In genomic region chr5:67119010-67119409, GRCh38 we compare ENCODE assay signal across 19 cellular contexts.
A peak's percentile ranks its signal among the peaks of the same experiment; 100 is the strongest.
DNase-seq lines count a peak whose midpoint lies in the region; ATAC-seq and TF ChIP-seq lines count a peak whose summit lies in the region.
"Had no signal": no experiment of that assay in that cellular context is flagged by ENCODE, and none has a peak within 500 bp of the region (broad histone marks: within the 10 kb centered on the region; RNA-seq: fewer than 3 reads in every experiment).

No MANE protein-coding gene starts in this region.

- POLR2A ChIA-PET in Caco-2 (lab: Charles Lee), result no interaction called here

- no peak for DNase-seq in Caco-2
- DNase-seq in OCI-M1 (lab: John Stamatoyannopoulos, UW), result peak; percentile 36
- no peak for DNase-seq in endodermal cell
- no peak for DNase-seq in stimulated activated CD4-positive, alpha-beta T cell treated with anti-CD3 and anti-CD28 coated beads, Interleukin-12 subunit alpha, Interleukin-12 subunit beta, amount 100 ng/mL, for 4 hours
- no peak for DNase-seq in adrenal gland
- DNase-seq in chondrocyte (ENCODE audit: low spot score), result no peak
- DNase-seq: CD4-positive, CD25-positive, alpha-beta regulatory T cell; CD8-positive, alpha-beta T cell; DMS53; DMS79 treated with DMSO at 0.1 percent for 48 hours; GF-D8; GM23248; H7 had no signal

- ATAC-seq in HG03175 (IDR thresholded peaks at IDR 0.05; ENCODE audit: unreplicated experiment), result no peak
- ATAC-seq: CD8-positive, alpha-beta T cell; HCT116 had no signal

- H3K4me1 ChIP-seq in Caco-2 (no peaks in the 10 kb centered on the region), endodermal cell (ENCODE audit: control insufficient read depth, insufficient read depth, low read length) (peaks cover 8% of the 10 kb centered on the region), mesodermal cell (ENCODE audit: control insufficient read depth, insufficient read depth, low read length, poor library complexity, severe bottlenecking) (no peaks in the 10 kb centered on the region), adrenal gland (replicated peaks in 1 of 2) (peaks cover 0 to 12% of the 10 kb centered on the region in 2 donors)

- H3K9me3 ChIP-seq in Caco-2, result no peaks in the 10 kb centered on the region
- H3K9me3 ChIP-seq in endodermal cell (ENCODE audit: control insufficient read depth, low read length), result no peaks in the 10 kb centered on the region
- H3K9me3 ChIP-seq in mesodermal cell (ENCODE audit: control insufficient read depth, low read length), result no peaks in the 10 kb centered on the region
- H3K9me3 ChIP-seq in adrenal gland (replicated peaks in 1 of 3), result no peaks in the 10 kb centered on the region
- H3K9me3 ChIP-seq: BLaER1 had no signal

- H3K27ac Mint-ChIP-seq in Caco-2 (ENCODE audit: unreplicated experiment) (peak overlapping the region; percentile 42), endodermal cell (peak overlapping the region; percentile 27), chondrocyte (ENCODE audit: unreplicated experiment) (no peak overlapping the region)
- H3K27ac Mint-ChIP-seq: B cell; CD4-positive, CD25-positive, alpha-beta regulatory T cell; CD8-positive, alpha-beta T cell had no signal

- H3K27ac ChIP-seq in endodermal cell (ENCODE audit: low read depth, low read length) (no peak overlapping the region), mesodermal cell (ENCODE audit: low read depth, low read length, severe bottlenecking) (peak overlapping the region; percentile 57), adrenal gland (no peak overlapping the region)
- H3K27ac ChIP-seq: BLaER1, C4-2B, GM23248 had no signal

- TF ChIP-seq CTCF in Caco-2 (IDR thresholded peaks at IDR 0.05; ENCODE audit: insufficient read depth in 1 of 2, low read depth in 1 of 2, low read length in 1 of 2, severe bottlenecking in 1 of 2, unreplicated experiment in 1 of 2), result no peak
- no peak for TF ChIP-seq CTCF in endodermal cell (conservative IDR thresholded peaks at IDR 0.05)
- no peak for TF ChIP-seq CTCF in adrenal gland (IDR thresholded peaks at IDR 0.05)
- no peak for TF ChIP-seq CTCF in chondrocyte (IDR thresholded peaks at IDR 0.05)

- intact Hi-C loops in Caco-2 (cut with micrococcal nuclease; ENCODE audit: unreplicated experiment), result no loop called here
- intact Hi-C loops in adrenal gland (cut with DNase I), result no loop called here

- no peak overlapping the region for H3K4me3 ChIP-seq in Caco-2 (ENCODE audit: low read depth, low read length)
- H3K4me3 ChIP-seq in endodermal cell (ENCODE audit: low read length), result no peak overlapping the region
- H3K4me3 ChIP-seq in mesodermal cell (ENCODE audit: extremely low read depth, insufficient read depth, low read length, poor library complexity, severe bottlenecking), result no peak overlapping the region
- H3K4me3 ChIP-seq in adrenal gland, result no peak overlapping the region
- H3K4me3 ChIP-seq: BLaER1, GM23248 had no signal

- H3K27me3 ChIP-seq in Caco-2 (replicated peaks; ENCODE audit: control insufficient read depth, insufficient read depth, low read length) (no peaks in the 10 kb centered on the region), endodermal cell (ENCODE audit: control insufficient read depth, insufficient read depth, low read length, poor library complexity, severe bottlenecking) (peaks cover 39% of the 10 kb centered on the region), adrenal gland (no peaks in the 10 kb centered on the region)
- H3K27me3 ChIP-seq: BLaER1 had no signal

- WGBS in endodermal cell (ENCODE audit: insufficient coverage in 1 of 2, insufficient read length in 1 of 2), 2 experiments, result 92% methylated on average over 1 of the region's 1 CpG; no CpG with 5 or more reads in 1 of the 2 experiments
- WGBS in mesodermal cell (ENCODE audit: insufficient coverage in 2 of 2), 2 experiments, result 100% methylated on average over 1 of the region's 1 CpG; no CpG with 5 or more reads in 1 of the 2 experiments
- 88 to 100% (median 97%) methylated on average over 1 of the region's 1 CpG for WGBS in adrenal gland, 4 donors

- no peak for TF ChIP-seq POLR2A in adrenal gland (IDR thresholded peaks at IDR 0.05)

- H3K4me1 Mint-ChIP-seq in Caco-2 (ENCODE audit: low read depth, unreplicated experiment) (peaks cover 5% of the 10 kb centered on the region), endodermal cell (peaks cover 16% of the 10 kb centered on the region), chondrocyte (ENCODE audit: low read depth) (no peaks in the 10 kb centered on the region)
- H3K4me1 Mint-ChIP-seq: B cell had no signal

- no peaks in the 10 kb centered on the region for H3K36me3 ChIP-seq in Caco-2 (ENCODE audit: control insufficient read depth, insufficient read depth, low read length)
- no peaks in the 10 kb centered on the region for H3K36me3 ChIP-seq in endodermal cell (ENCODE audit: control insufficient read depth, insufficient read depth, low read length)
- peaks cover 48% of the 10 kb centered on the region for H3K36me3 ChIP-seq in mesodermal cell (ENCODE audit: control insufficient read depth, insufficient read depth, low read length)
- H3K36me3 ChIP-seq in adrenal gland (replicated peaks in 1 of 2), result no peaks in the 10 kb centered on the region

- H3K36me3 Mint-ChIP-seq in Caco-2 (ENCODE audit: insufficient read depth, unreplicated experiment) (peaks cover 36% of the 10 kb centered on the region), endodermal cell (ENCODE audit: low read depth) (peaks cover 3% of the 10 kb centered on the region), chondrocyte (ENCODE audit: low read depth) (peaks cover 9% of the 10 kb centered on the region)

- H3K27me3 Mint-ChIP-seq in Caco-2 (ENCODE audit: insufficient read depth, unreplicated experiment) (no peaks in the 10 kb centered on the region), endodermal cell (ENCODE audit: insufficient read depth) (peaks cover 11% of the 10 kb centered on the region), chondrocyte (ENCODE audit: low read depth) (no peaks in the 10 kb centered on the region)
- H3K27me3 Mint-ChIP-seq: B cell; CD4-positive, CD25-positive, alpha-beta regulatory T cell had no signal

- no peak overlapping the region for H3K9ac ChIP-seq in endodermal cell (ENCODE audit: extremely low read depth, low read length, poor library complexity, severe bottlenecking)
- H3K9ac ChIP-seq: BLaER1, GM23248 had no signal

- H3K4me3 Mint-ChIP-seq in Caco-2 (ENCODE audit: unreplicated experiment), result no peak overlapping the region
- H3K4me3 Mint-ChIP-seq in endodermal cell, result no peak overlapping the region
- H3K4me3 Mint-ChIP-seq in chondrocyte (ENCODE audit: unreplicated experiment), result no peak overlapping the region
- H3K4me3 Mint-ChIP-seq: B cell; CD4-positive, CD25-positive, alpha-beta regulatory T cell; CD8-positive, alpha-beta T cell had no signal

- CTCF ChIA-PET in Caco-2 (lab: Charles Lee), result interaction anchor here (0.6 kb wide), 1 partner anchor 254 kb away, joined by 3 read pairs; no protein-coding TSS in a partner anchor

- no TSS peak for BruUV-seq in Caco-2 (replicated peaks; lab: Mats Ljungman, UMichigan)

- H3K9me3 Mint-ChIP-seq in Caco-2 (ENCODE audit: unreplicated experiment), result no peaks in the 10 kb centered on the region
- no peaks in the 10 kb centered on the region for H3K9me3 Mint-ChIP-seq in endodermal cell
- no peaks in the 10 kb centered on the region for H3K9me3 Mint-ChIP-seq in chondrocyte (ENCODE audit: low read depth)
- H3K9me3 Mint-ChIP-seq: CD8-positive, alpha-beta T cell had no signal
